ENCODE assay signal across 8 cellular contexts in the genomic region with DNA sequence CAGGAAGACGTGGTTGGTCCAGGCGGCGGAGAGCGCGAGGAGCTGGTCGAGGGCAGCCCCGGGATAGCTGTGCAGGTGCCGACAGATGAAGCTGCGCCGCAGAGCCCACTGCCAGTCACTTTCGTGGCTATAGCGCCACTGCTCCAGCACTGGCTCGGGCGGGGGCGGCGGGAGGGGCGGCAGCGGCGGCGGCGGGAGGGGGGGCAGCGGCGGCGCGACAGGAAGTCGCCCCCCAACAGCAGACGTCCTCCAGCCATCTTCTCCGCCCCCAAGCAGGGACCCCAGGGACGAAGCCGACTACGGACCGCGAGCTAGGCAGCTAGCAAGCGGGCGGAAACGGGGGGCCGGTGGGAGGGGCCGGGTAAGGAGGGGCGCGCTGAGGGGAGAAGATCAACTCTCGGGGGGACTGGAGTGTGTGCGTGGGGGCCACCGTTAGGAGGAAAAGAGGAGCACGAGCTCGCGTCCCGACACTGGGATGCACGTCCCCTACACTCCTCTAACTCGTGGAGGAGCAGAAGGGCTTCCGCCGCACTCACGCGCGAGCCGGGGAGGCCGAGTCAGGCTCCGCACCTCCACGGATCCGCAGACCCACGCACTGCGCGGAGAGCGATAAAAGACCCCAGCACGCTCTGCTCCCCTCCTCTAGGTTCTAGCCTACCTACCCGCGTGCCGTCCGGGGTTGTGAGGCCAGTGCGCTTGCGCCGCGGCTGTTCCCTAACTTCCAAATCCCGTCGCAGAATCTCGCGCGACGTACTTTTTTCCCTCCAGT. TPM values are rescaled to one million over a fixed set of nuclear protein-coding genes. Genes with fewer than 3 reads are reported as not detected.
DNase-seq lines count a peak whose midpoint lies in the region; ATAC-seq and TF ChIP-seq lines count a peak whose summit lies in the region.

TSS of gene NKRF (minus strand) at position 686 of the 769 bp plus-strand sequence.

- H3K4me3 ChIP-seq in mucosa of descending colon = peak within 1 kb of the TSS; percentile 42

- H3K4me3 Mint-ChIP-seq in endothelial cell (ENCODE audit: unreplicated experiment) = peak within 1 kb of the TSS; percentile 93

- no peaks in the 10 kb centered on the region for H3K9me3 ChIP-seq in mucosa of descending colon

- ATAC-seq in GM19372 (IDR thresholded peaks at IDR 0.05; ENCODE audit: low read depth, unreplicated experiment) = peak; percentile 84
- peak; percentile 72 for ATAC-seq in HG03521 (IDR thresholded peaks at IDR 0.05; ENCODE audit: unreplicated experiment)
- ATAC-seq in mucosa of descending colon = peak; percentile 94

- H3K27ac Mint-ChIP-seq in endothelial cell (ENCODE audit: unreplicated experiment) = peak within 1 kb of the TSS; percentile 87

- peaks cover 6% of the 10 kb centered on the region for H3K4me1 Mint-ChIP-seq in endothelial cell (ENCODE audit: unreplicated experiment)

- no peaks in the 10 kb centered on the region for H3K9me3 Mint-ChIP-seq in endothelial cell (ENCODE audit: unreplicated experiment)

- H3K36me3 ChIP-seq in mucosa of descending colon (ENCODE audit: low read depth) = no peaks in the 10 kb centered on the region

- DNase-seq in C1 segment of cervical spinal cord (lab: John Stamatoyannopoulos, UW) (peak in 13 of 14 donors; percentile 12 to 87 (median 74)), NCI-H82 (lab: John Stamatoyannopoulos, UW) (peak; percentile 96), endothelial cell (ENCODE audit: low spot score) (peak; percentile 78), mucosa of descending colon (peak; percentile 93 to 95 (median 94))
- peak; percentile 68 for DNase-seq in activated CD8-positive, alpha-beta memory T cell treated with anti-CD3 and anti-CD28 coated beads, Interleukin-2, amount 50 U/mL, for 24 hours (ENCODE audit: extremely low read depth)
- DNase-seq in stimulated activated CD8-positive, alpha-beta memory T cell treated with anti-CD3 and anti-CD28 coated beads, Interleukin-4, amount 100 ng/mL, for 24 hours (ENCODE audit: low read depth) = peak; percentile 76

- no peaks in the 10 kb centered on the region for H3K27me3 Mint-ChIP-seq in endothelial cell (ENCODE audit: unreplicated experiment)

- H3K4me1 ChIP-seq in mucosa of descending colon (ENCODE audit: low read depth) = no peaks in the 10 kb centered on the region

- TF ChIP-seq CTCF in endothelial cell (IDR thresholded peaks at IDR 0.05; ENCODE audit: unreplicated experiment) (no peak), mucosa of descending colon (IDR thresholded peaks at IDR 0.05) (no peak)

- no peaks in the 10 kb centered on the region for H3K36me3 Mint-ChIP-seq in endothelial cell (ENCODE audit: low read depth, unreplicated experiment)

- intact Hi-C loops in mucosa of descending colon (cut with DNase I, micrococcal nuclease) = no loop called here

RNA-seq across cellular contexts. Expression of gene NKRF, which starts in this region (rescaled TPM):
- total RNA-seq in endothelial cell (ENCODE audit: unreplicated experiment) (8.4 TPM), mucosa of descending colon (1 to 10 TPM; 5.7 to 6.3 (median 5.9) TPM)

Comparison
In these comparisons a context has a peak if more than half of its experiments do, and no peak if none do; other contexts are left out.
1. Peak in every context shown above with its lines: DNase-seq, ATAC-seq and H3K4me3 ChIP-seq.